8 cellular contexts compared by ENCODE assay signal in the genomic region with DNA sequence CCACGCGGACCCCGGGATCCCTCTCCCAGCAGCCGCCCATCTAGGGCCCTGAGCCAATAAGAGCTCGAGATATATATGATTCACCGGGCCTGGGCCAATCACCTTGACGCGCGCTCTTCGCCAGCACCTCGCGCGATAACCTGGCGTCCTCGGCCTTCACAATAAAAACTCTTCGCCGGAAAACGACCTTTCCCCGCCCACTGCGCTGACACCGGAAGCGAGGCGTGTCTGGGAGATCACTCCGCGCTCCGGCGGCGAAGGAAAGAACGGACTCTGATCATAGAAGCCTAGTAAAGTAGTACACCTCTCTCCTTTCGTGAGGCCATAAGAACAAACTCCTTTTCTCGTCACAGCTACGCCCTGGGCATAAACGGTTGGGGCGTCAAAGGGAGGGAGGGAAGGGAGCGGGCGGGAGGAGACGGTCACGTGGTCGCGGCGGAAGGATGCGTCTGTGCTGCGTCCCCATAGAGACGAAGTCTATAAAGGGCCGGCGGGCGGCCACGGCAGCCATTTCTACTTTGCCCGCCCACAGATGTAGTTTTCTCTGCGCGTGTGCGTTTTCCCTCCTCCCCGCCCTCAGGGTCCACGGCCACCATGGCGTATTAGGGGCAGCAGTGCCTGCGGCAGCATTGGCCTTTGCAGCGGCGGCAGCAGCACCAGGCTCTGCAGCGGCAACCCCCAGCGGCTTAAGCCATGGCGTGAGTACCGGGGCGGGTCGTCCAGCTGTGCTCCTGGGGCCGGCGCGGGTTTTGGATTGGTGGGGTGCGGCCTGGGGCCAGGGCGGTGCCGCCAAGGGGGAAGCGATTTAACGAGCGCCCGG. TPM values are rescaled to one million over a fixed set of nuclear protein-coding genes. Genes with fewer than 3 reads are reported as not detected.
A peak's percentile ranks its signal among the peaks of the same experiment; 100 is the strongest.
DNase-seq lines count a peak whose midpoint lies in the region; ATAC-seq lines count a peak whose summit lies in the region.

A gene with protein sequence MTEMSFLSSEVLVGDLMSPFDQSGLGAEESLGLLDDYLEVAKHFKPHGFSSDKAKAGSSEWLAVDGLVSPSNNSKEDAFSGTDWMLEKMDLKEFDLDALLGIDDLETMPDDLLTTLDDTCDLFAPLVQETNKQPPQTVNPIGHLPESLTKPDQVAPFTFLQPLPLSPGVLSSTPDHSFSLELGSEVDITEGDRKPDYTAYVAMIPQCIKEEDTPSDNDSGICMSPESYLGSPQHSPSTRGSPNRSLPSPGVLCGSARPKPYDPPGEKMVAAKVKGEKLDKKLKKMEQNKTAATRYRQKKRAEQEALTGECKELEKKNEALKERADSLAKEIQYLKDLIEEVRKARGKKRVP (plus strand): TSS at position 509 of the 820 bp plus-strand sequence. CDS start 884 bp downstream, outside the sequence.

- peak within 1 kb of the TSS; percentile 93 for H3K27ac ChIP-seq in effector memory CD4-positive, alpha-beta T cell (ENCODE audit: insufficient read depth, low read length, poor library complexity, severe bottlenecking)

- no peaks in the 10 kb centered on the region for H3K27me3 ChIP-seq in effector memory CD4-positive, alpha-beta T cell (replicated peaks; ENCODE audit: control insufficient read depth, insufficient read depth, low read length, poor library complexity, severe bottlenecking)

- ATAC-seq in GM21360 (IDR thresholded peaks at IDR 0.05; ENCODE audit: unreplicated experiment), result peak; percentile 56

- H3K4me1 ChIP-seq in effector memory CD4-positive, alpha-beta T cell (ENCODE audit: control insufficient read depth, insufficient read depth, low read length, poor library complexity, severe bottlenecking), result peaks cover 43% of the 10 kb centered on the region

- H3K4me3 ChIP-seq in effector memory CD4-positive, alpha-beta T cell (ENCODE audit: insufficient read depth, low read depth, low read length, poor library complexity, severe bottlenecking), result peak within 1 kb of the TSS; percentile 100

- H3K36me3 ChIP-seq in effector memory CD4-positive, alpha-beta T cell (ENCODE audit: control insufficient read depth, insufficient read depth, low read length), result peaks cover 39% of the 10 kb centered on the region

- DNase-seq in COLO668 (lab: John Stamatoyannopoulos, UW; ENCODE audit: unreplicated experiment) (peak; percentile 98), HT1080 (ENCODE audit: low read depth) (peak; percentile 98), NOMO-1 treated with DMSO at 0.1 percent for 48 hours (lab: John Stamatoyannopoulos, UW; ENCODE audit: unreplicated experiment) (peak; percentile 99), medulla oblongata (ENCODE audit: extremely low spot score) (peak; percentile 95)
- peak; percentile 91 to 94 for DNase-seq in activated CD8-positive, alpha-beta memory T cell treated with anti-CD3 and anti-CD28 coated beads for 4 hours (ENCODE audit: low read depth in 2 of 2)
- peak; percentile 93 to 95 (median 94) for DNase-seq in effector memory CD4-positive, alpha-beta T cell
- DNase-seq in stimulated activated CD8-positive, alpha-beta memory T cell treated with anti-CD3 and anti-CD28 coated beads, Interleukin-12 subunit alpha, Interleukin-12 subunit beta, amount 100 ng/mL, for 1 hour (ENCODE audit: low read depth), result peak; percentile 92

- H3K9me3 ChIP-seq in effector memory CD4-positive, alpha-beta T cell (ENCODE audit: control insufficient read depth, low read length), result no peaks in the 10 kb centered on the region

RNA-seq across cellular contexts. Expression of the gene that starts here (rescaled TPM):
- total RNA-seq in HT1080 (2014; rRNA removed; shearing (Covaris generic)), result 408 and 466 TPM in 2 replicates
- polyA plus RNA-seq in HT1080 (2015; cell fraction: cytosol; rRNA removed), result 971 and 990 TPM in 2 replicates
- polyA plus RNA-seq in HT1080 (2015; cell fraction: nucleus; rRNA removed), result 586 and 640 TPM in 2 replicates

Comparison
In these comparisons a context has a peak if more than half of its experiments do, and no peak if none do; other contexts are left out.
1. Peak in every context shown above with its lines: DNase-seq, ATAC-seq, H3K4me3 ChIP-seq and H3K27ac ChIP-seq.